Comparison of ENCODE assay signal across 23 cellular contexts in genomic region chr11:44127130-44127529, GRCh38.
"Had no signal": no experiment of that assay in that cellular context is flagged by ENCODE, and none has a peak within 500 bp of the region (broad histone marks: within the 10 kb centered on the region; RNA-seq: fewer than 3 reads in every experiment).

No MANE protein-coding gene starts in this region.

- H3K4me3 Mint-ChIP-seq: mesothelial cell of epicardium; naive B cell; natural killer cell treated with Interleukin-12 subunit alpha and Interleukin-12 subunit beta and Interleukin-15 and Interleukin-18, amount 100 ng/mL, for 72 hours; neural crest cell; stimulated activated memory B cell treated with anti-CD40 and anti-IgM and Interleukin-4, amounts not matched to agents 10 μg/mL and 1 μg/mL and 100 μg/mL, for 72 hours had no signal

- H3K4me1 Mint-ChIP-seq: mesothelial cell of epicardium; neural crest cell; stimulated activated memory B cell treated with anti-CD40 and anti-IgM and Interleukin-4, amounts not matched to agents 10 μg/mL and 1 μg/mL and 100 μg/mL, for 72 hours had no signal

- ATAC-seq: heart right ventricle; left cardiac atrium; left lung; mucosa of descending colon; natural killer cell treated with Interleukin-12 subunit alpha and Interleukin-12 subunit beta and Interleukin-15 and Interleukin-18, amount 100 ng/mL, for 72 hours; right cardiac atrium; stimulated activated memory B cell treated with anti-CD40 and anti-IgM and Interleukin-4, amounts not matched to agents 10 μg/mL and 1 μg/mL and 100 μg/mL, for 72 hours; stimulated activated naive CD8-positive, alpha-beta T cell treated with anti-CD3 and anti-CD28 coated beads, Interleukin-15, Interleukin-2, amounts not matched to agents 100 U/mL and 50 U/mL, for 24 hours had no signal

- H3K27me3 Mint-ChIP-seq: naive B cell; natural killer cell treated with Interleukin-12 subunit alpha and Interleukin-12 subunit beta and Interleukin-15 and Interleukin-18, amount 100 ng/mL, for 72 hours; progenitor cell of endocrine pancreas; stimulated activated memory B cell treated with anti-CD40 and anti-IgM and Interleukin-4, amounts not matched to agents 10 μg/mL and 1 μg/mL and 100 μg/mL, for 72 hours had no signal

- H3K27ac Mint-ChIP-seq: mesothelial cell of epicardium; naive B cell; natural killer cell treated with Interleukin-12 subunit alpha and Interleukin-12 subunit beta and Interleukin-15 and Interleukin-18, amount 100 ng/mL, for 72 hours; progenitor cell of endocrine pancreas; stimulated activated memory B cell treated with anti-CD40 and anti-IgM and Interleukin-4, amounts not matched to agents 10 μg/mL and 1 μg/mL and 100 μg/mL, for 72 hours had no signal

- DNase-seq: dermis blood vessel endothelial cell; effector memory CD4-positive, alpha-beta T cell; foreskin melanocyte; glutamatergic neuron; heart right ventricle; hippocampal formation; left cardiac atrium; left lung; mesenchymal stem cell; mucosa of descending colon; naive B cell; right cardiac atrium; sigmoid colon; spleen; stimulated activated CD4-positive, alpha-beta T cell treated with anti-CD3 and anti-CD28 coated beads, Interleukin-4, amount 100 ng/mL, for 4 hours; stimulated activated naive CD8-positive, alpha-beta T cell treated with anti-CD3 and anti-CD28 coated beads, Interleukin-15, Interleukin-2, amounts not matched to agents 100 U/mL and 50 U/mL, for 24 hours; testis; tibial artery had no signal

- H3K9me3 Mint-ChIP-seq: mesothelial cell of epicardium; naive B cell; natural killer cell treated with Interleukin-12 subunit alpha and Interleukin-12 subunit beta and Interleukin-15 and Interleukin-18, amount 100 ng/mL, for 72 hours; neural crest cell; stimulated activated memory B cell treated with anti-CD40 and anti-IgM and Interleukin-4, amounts not matched to agents 10 μg/mL and 1 μg/mL and 100 μg/mL, for 72 hours had no signal
